13 cellular contexts compared by ENCODE assay signal in the genomic region with DNA sequence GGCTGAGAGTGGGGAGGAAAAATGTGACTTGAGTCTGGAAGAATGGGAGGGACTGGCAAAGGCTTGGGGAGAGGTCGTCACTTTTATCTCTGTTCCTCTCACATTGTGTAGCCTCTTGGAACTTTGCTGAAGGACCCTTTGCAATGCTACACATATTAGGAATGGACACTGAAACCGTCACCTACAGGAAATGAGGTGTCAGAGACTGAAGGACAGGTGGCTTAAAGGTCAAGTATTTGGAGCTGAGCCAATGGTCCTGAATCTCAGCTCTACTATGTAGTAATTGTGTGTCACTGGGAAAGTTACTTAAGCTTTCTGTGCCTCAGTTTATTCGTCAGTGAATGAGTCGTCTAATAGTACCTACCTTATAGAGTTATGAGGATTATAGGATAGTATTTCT.
"Had no signal": no experiment of that assay in that cellular context is flagged by ENCODE, and none has a peak within 500 bp of the region (broad histone marks: within the 10 kb centered on the region; RNA-seq: fewer than 3 reads in every experiment).

No MANE protein-coding gene starts in this region.

- H3K4me3 Mint-ChIP-seq: activated CD4-positive, alpha-beta memory T cell treated with anti-CD3 and anti-CD28 coated beads for 36 hours; nephron; type B pancreatic cell had no signal

- DNase-seq: activated CD4-positive, alpha-beta memory T cell treated with anti-CD3 and anti-CD28 coated beads for 36 hours; activated CD4-positive, CD25-positive, alpha-beta regulatory T cell treated with anti-CD3 and anti-CD28 coated beads, Interleukin-2, amount 50 U/mL, for 72 hours; activated T-cell treated with anti-CD3 and anti-CD28 coated beads, Interleukin-2, amount 50 U/mL, for 48 hours; aorta; dorsolateral prefrontal cortex; foreskin fibroblast; glutamatergic neuron; mucosa of descending colon; stimulated activated CD4-positive, alpha-beta T cell treated with anti-CD3 and anti-CD28 coated beads, Interleukin-12 subunit alpha, Interleukin-12 subunit beta, amount 100 ng/mL, for 4 hours; stimulated activated naive CD8-positive, alpha-beta T cell treated with anti-CD3 and anti-CD28 coated beads, Interleukin-15, Interleukin-2, amounts not matched to agents 100 U/mL and 50 U/mL, for 24 hours; T-helper 2 cell had no signal

- H3K27me3 Mint-ChIP-seq: activated CD4-positive, alpha-beta memory T cell treated with anti-CD3 and anti-CD28 coated beads for 36 hours; type B pancreatic cell had no signal

- H3K4me1 Mint-ChIP-seq: nephron had no signal

- ATAC-seq: mucosa of descending colon; stimulated activated naive CD8-positive, alpha-beta T cell treated with anti-CD3 and anti-CD28 coated beads, Interleukin-15, Interleukin-2, amounts not matched to agents 100 U/mL and 50 U/mL, for 24 hours had no signal

- H3K9me3 Mint-ChIP-seq: activated CD4-positive, alpha-beta memory T cell treated with anti-CD3 and anti-CD28 coated beads for 36 hours; nephron; type B pancreatic cell had no signal

- H3K27ac Mint-ChIP-seq: activated CD4-positive, alpha-beta memory T cell treated with anti-CD3 and anti-CD28 coated beads for 36 hours; nephron; type B pancreatic cell had no signal

- H3K36me3 Mint-ChIP-seq: type B pancreatic cell had no signal
